In the genomic region with DNA sequence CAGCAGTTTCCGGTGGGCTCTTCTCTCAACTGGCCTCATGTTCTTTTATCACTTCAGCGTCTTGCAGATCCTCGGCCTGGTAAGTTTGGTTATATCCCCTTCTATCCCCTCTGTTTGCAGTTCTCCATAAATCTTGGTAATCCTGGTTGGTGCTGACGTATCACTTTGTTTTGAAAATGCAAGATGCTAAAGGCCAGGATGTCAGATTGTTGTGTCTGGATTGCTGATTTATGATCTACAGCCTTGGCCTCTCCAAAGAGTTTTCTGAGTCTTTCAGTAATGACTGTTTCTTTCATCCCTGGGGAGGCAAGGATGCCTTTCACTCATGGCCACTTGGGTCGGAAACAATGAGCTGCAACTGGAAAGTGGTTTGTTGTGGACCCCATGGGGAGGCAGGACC, we compare ENCODE assay signal across 24 cellular contexts.
DNase-seq lines count a peak whose midpoint lies in the region; ATAC-seq, FAIRE-seq and TF ChIP-seq lines count a peak whose summit lies in the region.
"Had no signal": no experiment of that assay in that cellular context is flagged by ENCODE, and none has a peak within 500 bp of the region (broad histone marks: within the 10 kb centered on the region; RNA-seq: fewer than 3 reads in every experiment).

No MANE protein-coding gene starts in this region.

- peak overlapping the region; percentile 89 to 95 for H3K27ac ChIP-seq in A549
- H3K27ac ChIP-seq: BLaER1, SJCRH30 had no signal

- WGBS in A549 (ENCODE audit: missing lambda C conversion rate) = 81% methylated on average over 5 of the region's 5 CpGs

- CTCF ChIA-PET in A549 (lab: Yijun Ruan, JAX) (interaction anchor here (1.0 to 34.7 kb wide), 4 partner anchors 10 to 242 kb away, joined by 3 to 848 read pairs (median 5); no protein-coding TSS in a partner anchor), activated B cell treated with CpG ODN at 0.5 μM for 24 hours (lab: Charles Lee) (interaction anchor here (1.2 kb wide), 1 partner anchor 11 kb away, joined by 4 read pairs; no protein-coding TSS in a partner anchor)

- no peak overlapping the region for H3K4me3 Mint-ChIP-seq in activated B cell treated with CpG ODN at 0.5 μM for 24 hours
- no peak overlapping the region for H3K4me3 Mint-ChIP-seq in memory B cell
- H3K4me3 Mint-ChIP-seq: CD4-positive, alpha-beta memory T cell had no signal

- no peak for TF ChIP-seq EP300 in A549 (IDR thresholded peaks at IDR 0.05)

- H3K27ac Mint-ChIP-seq in activated B cell treated with CpG ODN at 0.5 μM for 24 hours (peak overlapping the region; percentile 82), memory B cell (peak overlapping the region; percentile 88)
- H3K27ac Mint-ChIP-seq: CD4-positive, alpha-beta memory T cell had no signal

- DNase-seq in A549 (ENCODE audit: low read depth in 1 of 2, low spot score in 1 of 2) = no peak
- no peak for DNase-seq in GM19239 (ENCODE audit: insufficient read length, low spot score)
- no peak for DNase-seq in activated B cell treated with CpG ODN at 0.5 μM for 24 hours
- DNase-seq in memory B cell (ENCODE audit: low spot score in 2 of 2) = no peak
- no peak for DNase-seq in EL
- DNase-seq in kidney glomerular epithelial cell (lab: John Stamatoyannopoulos, UW) = no peak
- DNase-seq: Caco-2; CD4-positive, alpha-beta memory T cell; DMS 273 treated with DMSO at 0.1 percent for 48 hours; DMS79 treated with DMSO at 0.1 percent for 48 hours; KG1; NCI-H1105 treated with DMSO at 0.1 percent for 48 hours; NCI-H2029 treated with DMSO at 0.1 percent for 48 hours; NCI-H226; NCI-H510A treated with DMSO at 0.1 percent for 48 hours; NCI-H748 treated with DMSO at 0.1 percent for 48 hours; SJCRH30 had no signal

- intact Hi-C loops in activated B cell treated with CpG ODN at 0.5 μM for 24 hours (cut with micrococcal nuclease) = no loop called here

- TF ChIP-seq RAD21 in A549 (conservative IDR thresholded peaks at IDR 0.05 in 1 of 2, IDR thresholded peaks at IDR 0.05 in 1 of 2) = no peak

- H3K4me3 ChIP-seq in A549 = no peak overlapping the region
- H3K4me3 ChIP-seq: BLaER1, SJCRH30 had no signal

- H3K36me3 Mint-ChIP-seq in activated B cell treated with CpG ODN at 0.5 μM for 24 hours (ENCODE audit: low read depth) (peaks cover 3% of the 10 kb centered on the region), memory B cell (peaks cover 11% of the 10 kb centered on the region)

- H3K4me2 ChIP-seq in A549 = 0 out of 3 replicates have a peak overlapping the region, but pooled peaks have one; percentile 4
- H3K4me2 ChIP-seq: BLaER1 had no signal

- ATAC-seq in A549 (no peak), activated B cell treated with CpG ODN at 0.5 μM for 24 hours (ENCODE audit: low read depth) (no peak), memory B cell (ENCODE audit: low read depth) (no peak), HG02678 (IDR thresholded peaks at IDR 0.05; ENCODE audit: unreplicated experiment) (no peak), HG03108 (IDR thresholded peaks at IDR 0.05; ENCODE audit: unreplicated experiment) (no peak)
- ATAC-seq: HCT116 had no signal

- H3K4me1 ChIP-seq in A549 = peaks cover 63% of the 10 kb centered on the region
- H3K4me1 ChIP-seq: BLaER1, Caco-2, SJCRH30 had no signal

- no peak for FAIRE-seq in A549 (lab: Jason Lieb, UNC)
- FAIRE-seq in GM19239 (lab: Jason Lieb, UNC) = peak; percentile 33
- FAIRE-seq: A204.1, H1, RCC 7860 had no signal

- H3K9me3 ChIP-seq in A549 = no peaks in the 10 kb centered on the region
- H3K9me3 ChIP-seq: BLaER1, Caco-2, SJCRH30 had no signal

- H3K27me3 Mint-ChIP-seq in activated B cell treated with CpG ODN at 0.5 μM for 24 hours = no peaks in the 10 kb centered on the region
- H3K27me3 Mint-ChIP-seq in memory B cell = no peaks in the 10 kb centered on the region
- H3K27me3 Mint-ChIP-seq: CD4-positive, alpha-beta memory T cell had no signal

- H3K4me1 Mint-ChIP-seq in activated B cell treated with CpG ODN at 0.5 μM for 24 hours (peaks cover 27% of the 10 kb centered on the region), memory B cell (peaks cover 18% of the 10 kb centered on the region)

- POLR2A ChIA-PET in A549 (lab: Yijun Ruan, JAX) (no interaction called here), activated B cell treated with CpG ODN at 0.5 μM for 24 hours (lab: Charles Lee) (interaction anchor here (1.7 kb wide), 1 partner anchor 147 kb away, joined by 14 read pairs; the partner anchor contains the start of gene AMMECR1)

- no peak for TF ChIP-seq CTCF in A549 (IDR thresholded peaks at IDR 0.05)
- no peak for TF ChIP-seq CTCF in activated B cell treated with CpG ODN at 0.5 μM for 24 hours (IDR thresholded peaks at IDR 0.05)

- no peak for TF ChIP-seq POLR2A in A549 (IDR thresholded peaks at IDR 0.05; ENCODE audit: low read length)

- H3K9me3 Mint-ChIP-seq in activated B cell treated with CpG ODN at 0.5 μM for 24 hours (no peaks in the 10 kb centered on the region), memory B cell (peaks cover 1% of the 10 kb centered on the region)
- H3K9me3 Mint-ChIP-seq: CD4-positive, alpha-beta memory T cell had no signal

TF ChIP-seq in A549, 52 proteins besides CTCF, POLR2A, EP300 and RAD21:
- TF ChIP-seq JUNB (IDR thresholded peaks at IDR 0.05) (no peak), MAFK (IDR thresholded peaks at IDR 0.05; ENCODE audit: partially characterized antibody) (peak; percentile 18), RCOR1 (IDR thresholded peaks at IDR 0.05; ENCODE audit: low read depth, low read length) (no peak)
